26 cellular contexts compared by ENCODE assay signal in the genomic region with DNA sequence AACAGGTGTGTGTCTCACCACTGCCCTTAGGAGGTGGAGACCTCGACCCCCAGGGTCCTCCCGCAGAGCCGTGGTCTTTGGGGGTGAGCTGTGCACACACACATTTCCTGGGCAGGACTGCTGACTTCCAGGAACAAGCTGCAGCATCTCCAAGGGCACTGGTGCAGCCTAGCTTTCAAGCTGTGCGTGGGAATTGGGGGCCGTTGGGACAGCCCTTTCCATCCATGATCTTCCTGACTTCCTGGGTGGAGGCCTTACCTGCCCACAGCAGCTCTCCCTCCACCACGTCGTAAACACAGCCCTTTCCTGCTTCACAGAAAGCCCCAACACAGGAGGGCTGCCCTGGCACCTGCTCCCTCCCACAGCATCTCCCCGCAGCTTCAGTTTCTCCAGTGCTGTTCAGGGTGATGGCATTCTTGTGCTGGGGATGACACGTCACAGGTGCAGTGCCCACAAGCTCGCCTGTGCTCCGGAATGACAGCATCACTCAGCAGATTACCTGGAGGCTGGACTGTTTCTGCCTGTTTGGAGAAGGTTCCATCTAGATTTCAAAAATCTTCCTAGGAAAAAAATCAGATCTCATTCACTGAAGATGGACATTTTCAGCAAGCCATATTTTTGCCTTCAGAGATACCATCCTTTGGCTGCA.
"Had no signal": no experiment of that assay in that cellular context is flagged by ENCODE, and none has a peak within 500 bp of the region (broad histone marks: within the 10 kb centered on the region; RNA-seq: fewer than 3 reads in every experiment).

No MANE protein-coding gene starts in this region.

- H3K9me3 Mint-ChIP-seq: activated B cell treated with CpG ODN at 0.5 μM for 24 hours; activated CD4-positive, alpha-beta T cell treated with anti-CD3 and anti-CD28 coated beads, Interleukin-2, amount 10 ng/mL, durations not matched to agents 24 days and 14 days; activated naive CD4-positive, alpha-beta T cell treated with anti-CD3 and anti-CD28 coated beads for 36 hours; activated T-cell treated with anti-CD3 and anti-CD28 coated beads, Interleukin-2, amount 50 U/mL, for 24 hours; activated T-helper 1 cell treated with anti-CD3 and anti-CD28 coated beads, Interleukin-12 subunit alpha, Interleukin-12 subunit beta, Interleukin-2, Interleukin-4 antibody, amounts not matched to agents 30 ng/mL and 10 ng/mL and 1 ng/mL, durations not matched to agents 14 hours and 24 hours and 36 hours; T-cell had no signal

- H3K4me3 Mint-ChIP-seq: activated B cell treated with CpG ODN at 0.5 μM for 24 hours; activated CD4-positive, alpha-beta T cell treated with anti-CD3 and anti-CD28 coated beads, Interleukin-2, amount 10 ng/mL, durations not matched to agents 24 days and 14 days; activated CD8-positive, alpha-beta memory T cell treated with anti-CD3 and anti-CD28 coated beads, Interleukin-2, amount 10 ng/mL, durations not matched to agents 7 days and 5 days; activated naive CD4-positive, alpha-beta T cell treated with anti-CD3 and anti-CD28 coated beads for 36 hours; activated naive CD8-positive, alpha-beta T cell; activated T-cell treated with anti-CD3 and anti-CD28 coated beads, Interleukin-2, amount 50 U/mL, for 24 hours; activated T-helper 1 cell treated with anti-CD3 and anti-CD28 coated beads, Interleukin-12 subunit alpha, Interleukin-12 subunit beta, Interleukin-2, Interleukin-4 antibody, amounts not matched to agents 30 ng/mL and 10 ng/mL and 1 ng/mL, durations not matched to agents 14 hours and 24 hours and 36 hours; brain; T-cell had no signal

- H3K27ac Mint-ChIP-seq: activated B cell treated with CpG ODN at 0.5 μM for 24 hours; activated CD4-positive, alpha-beta T cell treated with anti-CD3 and anti-CD28 coated beads, Interleukin-2, amount 10 ng/mL, durations not matched to agents 24 days and 14 days; activated CD8-positive, alpha-beta memory T cell treated with anti-CD3 and anti-CD28 coated beads, Interleukin-2, amount 10 ng/mL, durations not matched to agents 7 days and 5 days; activated naive CD4-positive, alpha-beta T cell treated with anti-CD3 and anti-CD28 coated beads for 36 hours; activated naive CD8-positive, alpha-beta T cell; activated T-cell treated with anti-CD3 and anti-CD28 coated beads, Interleukin-2, amount 50 U/mL, for 24 hours; activated T-helper 1 cell treated with anti-CD3 and anti-CD28 coated beads, Interleukin-12 subunit alpha, Interleukin-12 subunit beta, Interleukin-2, Interleukin-4 antibody, amounts not matched to agents 30 ng/mL and 10 ng/mL and 1 ng/mL, durations not matched to agents 14 hours and 24 hours and 36 hours; T-cell had no signal

- DNase-seq: activated B cell treated with CpG ODN at 0.5 μM for 24 hours; activated CD4-positive, alpha-beta T cell treated with anti-CD3 and anti-CD28 coated beads for 1 hour; activated CD4-positive, alpha-beta T cell treated with anti-CD3 and anti-CD28 coated beads, Interleukin-2, amount 10 ng/mL, durations not matched to agents 24 days and 14 days; activated CD4-positive, alpha-beta T cell treated with anti-CD3 and anti-CD28 coated beads, Interleukin-2, amount 50 U/mL, for 48 hours; activated CD8-positive, alpha-beta memory T cell treated with anti-CD3 and anti-CD28 coated beads, Interleukin-2, amount 10 ng/mL, durations not matched to agents 7 days and 5 days; activated gamma-delta T cell; activated naive CD4-positive, alpha-beta T cell treated with anti-CD3 and anti-CD28 coated beads for 36 hours; activated T-cell treated with anti-CD3 and anti-CD28 coated beads, Interleukin-2, amount 50 U/mL, for 24 hours; amygdala; Kasumi-1; KBM-7; NCI-H1105 treated with DMSO at 0.1 percent for 48 hours; NCI-H1436 treated with DMSO at 0.1 percent for 48 hours; NCI-H187; NCI-H2081; NCI-H510A treated with DMSO at 0.1 percent for 48 hours; PC-9; T-helper 2 cell; T1000 had no signal

- H3K27ac ChIP-seq: PC-9, SK-N-MC had no signal

- H3K27me3 Mint-ChIP-seq: activated B cell treated with CpG ODN at 0.5 μM for 24 hours; activated CD4-positive, alpha-beta T cell treated with anti-CD3 and anti-CD28 coated beads, Interleukin-2, amount 10 ng/mL, durations not matched to agents 24 days and 14 days; activated CD8-positive, alpha-beta memory T cell treated with anti-CD3 and anti-CD28 coated beads, Interleukin-2, amount 10 ng/mL, durations not matched to agents 7 days and 5 days; activated T-cell treated with anti-CD3 and anti-CD28 coated beads, Interleukin-2, amount 50 U/mL, for 24 hours had no signal

- H3K4me3 ChIP-seq: PC-9, SK-N-MC had no signal

- ATAC-seq: activated CD8-positive, alpha-beta memory T cell treated with anti-CD3 and anti-CD28 coated beads, Interleukin-2, amount 10 ng/mL, durations not matched to agents 7 days and 5 days; T-cell had no signal

- H3K4me2 ChIP-seq: PC-9 had no signal

- FAIRE-seq: astrocyte, TTC549 had no signal

- H3K36me3 Mint-ChIP-seq: activated CD8-positive, alpha-beta memory T cell treated with anti-CD3 and anti-CD28 coated beads, Interleukin-2, amount 10 ng/mL, durations not matched to agents 7 days and 5 days; activated naive CD8-positive, alpha-beta T cell; brain; T-cell had no signal

- H3K4me1 Mint-ChIP-seq: activated B cell treated with CpG ODN at 0.5 μM for 24 hours; activated CD4-positive, alpha-beta T cell treated with anti-CD3 and anti-CD28 coated beads, Interleukin-2, amount 10 ng/mL, durations not matched to agents 24 days and 14 days; activated CD8-positive, alpha-beta memory T cell treated with anti-CD3 and anti-CD28 coated beads, Interleukin-2, amount 10 ng/mL, durations not matched to agents 7 days and 5 days; brain; T-cell had no signal

- H2AFZ ChIP-seq: PC-9 had no signal
